ENCODE assay signal across 9 cellular contexts in genomic region chr12:44874981-44875416, GRCh38. TPM values are rescaled to one million over a fixed set of nuclear protein-coding genes. Genes with fewer than 3 reads are reported as not detected.
A peak's percentile ranks its signal among the peaks of the same experiment; 100 is the strongest.
DNase-seq lines count a peak whose midpoint lies in the region; ATAC-seq and TF ChIP-seq lines count a peak whose summit lies in the region.
"Had no signal": no experiment of that assay in that cellular context is flagged by ENCODE, and none has a peak within 500 bp of the region (broad histone marks: within the 10 kb centered on the region; RNA-seq: fewer than 3 reads in every experiment).

No MANE protein-coding gene starts in this region.

- H3K27ac Mint-ChIP-seq in activated naive CD4-positive, alpha-beta T cell treated with anti-CD3 and anti-CD28 coated beads, Interleukin-2, amount 50 U/mL, for 72 hours = peak overlapping the region; percentile 91 to 96

- H2AFZ ChIP-seq in MM.1S (ENCODE audit: low read length) = peak overlapping the region; percentile 91

- no peaks in the 10 kb centered on the region for H4K20me1 ChIP-seq in MM.1S (ENCODE audit: insufficient read depth, low read length)

- H3F3A ChIP-seq in MM.1S (ENCODE audit: insufficient read depth, low read length) = no peaks in the 10 kb centered on the region

- peaks cover 27 to 30% of the 10 kb centered on the region in 2 donors for H3K36me3 Mint-ChIP-seq in activated naive CD4-positive, alpha-beta T cell treated with anti-CD3 and anti-CD28 coated beads, Interleukin-2, amount 50 U/mL, for 72 hours

- no peaks in the 10 kb centered on the region for H3K79me2 ChIP-seq in MM.1S (ENCODE audit: low read length)

- H3K36me3 ChIP-seq in MM.1S (replicated peaks; ENCODE audit: insufficient read depth, low read length) (no peaks in the 10 kb centered on the region), stomach (no peaks in the 10 kb centered on the region)

- H3K27me3 ChIP-seq in MM.1S (replicated peaks; ENCODE audit: insufficient read depth, low read length) (0 out of 2 replicates have a peak, but pooled peaks cover 7% of the 10 kb centered on the region), stomach (peaks cover 4 to 59% (median 39%) of the 10 kb centered on the region in 3 donors)

- TF ChIP-seq CTCF in MM.1S (IDR thresholded peaks at IDR 0.05; ENCODE audit: low read length) (no peak), stomach (IDR thresholded peaks at IDR 0.05) (no peak)

- intact Hi-C loops in stomach (cut with DNase I; ENCODE audit: low total_unique reads) = no loop called here

- no peak for TF ChIP-seq POLR2A in stomach (IDR thresholded peaks at IDR 0.05)

- peak; percentile 11 to 57 for ATAC-seq in activated naive CD4-positive, alpha-beta T cell treated with anti-CD3 and anti-CD28 coated beads, Interleukin-2, amount 50 U/mL, for 72 hours
- ATAC-seq in left lobe of liver (peak; percentile 27), GM19463 (IDR thresholded peaks at IDR 0.05; ENCODE audit: unreplicated experiment) (no peak)

- 1 to 3% (median 1%) methylated on average over 12 of the region's 12 CpGs for WGBS in stomach, 5 donors

- no peak for TF ChIP-seq EP300 in stomach (IDR thresholded peaks at IDR 0.05)

- H3K9me3 ChIP-seq in MM.1S (replicated peaks; ENCODE audit: insufficient read depth, low read length) (no peaks in the 10 kb centered on the region), stomach (peaks cover 0 to 6% (median 0%) of the 10 kb centered on the region in 4 donors)

- H3K4me1 ChIP-seq in MM.1S (ENCODE audit: low read length) = 0 out of 2 replicates have a peak, but pooled peaks cover 5% of the 10 kb centered on the region
- H3K4me1 ChIP-seq in stomach = peaks cover 9 to 27% (median 24%) of the 10 kb centered on the region in 4 donors

- H3K9me3 Mint-ChIP-seq in activated naive CD4-positive, alpha-beta T cell treated with anti-CD3 and anti-CD28 coated beads, Interleukin-2, amount 50 U/mL, for 72 hours = peaks cover 0 to 9% of the 10 kb centered on the region in 2 donors

- H3K9me2 ChIP-seq in MM.1S (replicated peaks; ENCODE audit: insufficient read depth, low read length) = no peaks in the 10 kb centered on the region

- H3K27ac ChIP-seq in MM.1S (ENCODE audit: low read length) = no peak overlapping the region
- no peak overlapping the region for H3K27ac ChIP-seq in stomach

- DNase-seq in D341Med (ENCODE audit: low spot score) = peak; percentile 43
- DNase-seq in MM.1S = peak; percentile 10
- peak; percentile 26 to 56 for DNase-seq in activated naive CD4-positive, alpha-beta T cell treated with anti-CD3 and anti-CD28 coated beads, Interleukin-2, amount 50 U/mL, for 72 hours (ENCODE audit: low spot score in 2 of 2)
- no peak for DNase-seq in left lobe of liver (ENCODE audit: low spot score)
- DNase-seq in stomach = no peak
- DNase-seq in HT-29 (ENCODE audit: low spot score) = no peak
- DNase-seq in SIG-M5 (lab: John Stamatoyannopoulos, UW) = no peak

- no peak overlapping the region; the same call in 1 of the 2 replicates for H3K9ac ChIP-seq in MM.1S (ENCODE audit: low read length)

- peak overlapping the region; percentile 97 for H3K4me2 ChIP-seq in MM.1S (ENCODE audit: low read depth, low read length)

- H3K4me3 ChIP-seq in MM.1S (ENCODE audit: low read length) = peak overlapping the region; percentile 60
- peak overlapping the region; percentile 52 to 81 (median 64) for H3K4me3 ChIP-seq in stomach

RNA-seq across cellular contexts. Expression of gene NELL2, which starts 1.1 kb away (rescaled TPM):
- total RNA-seq in activated naive CD4-positive, alpha-beta T cell treated with anti-CD3 and anti-CD28 coated beads, Interleukin-2, amount 50 U/mL, for 72 hours = 10 to 100 TPM; 47.5 to 82.3 TPM
- total RNA-seq in left lobe of liver (0.78 TPM), stomach (100 to 1,000 TPM in 1 of 5 donors, 10 to 100 TPM in 1, 1 to 10 TPM in 3; 1.9 to 133 (median 3.5) TPM)
- 1 to 10 TPM in 2 of 3 donors, under 1 TPM in 1; 0.50 to 3.4 (median 2.6) TPM for polyA plus RNA-seq in stomach
- total RNA-seq in HT-29 (2014; rRNA removed; shearing (Covaris generic)) = not detected in 2 replicates
- total RNA-seq: dermis microvascular lymphatic vessel endothelial cell had no signal

Comparison
In these comparisons a context has a peak if more than half of its experiments do, and no peak if none do; other contexts are left out.
1. DNase-seq: peak in D341Med (single experiment), MM.1S (single experiment) and activated naive CD4-positive, alpha-beta T cell treated with anti-CD3 and anti-CD28 coated beads, Interleukin-2, amount 50 U/mL, for 72 hours (2 of 2); none in left lobe of liver (single experiment), stomach (single experiment), HT-29 (single experiment) and SIG-M5 (single experiment).